ENCODE assay signal across 14 cellular contexts in the genomic region with DNA sequence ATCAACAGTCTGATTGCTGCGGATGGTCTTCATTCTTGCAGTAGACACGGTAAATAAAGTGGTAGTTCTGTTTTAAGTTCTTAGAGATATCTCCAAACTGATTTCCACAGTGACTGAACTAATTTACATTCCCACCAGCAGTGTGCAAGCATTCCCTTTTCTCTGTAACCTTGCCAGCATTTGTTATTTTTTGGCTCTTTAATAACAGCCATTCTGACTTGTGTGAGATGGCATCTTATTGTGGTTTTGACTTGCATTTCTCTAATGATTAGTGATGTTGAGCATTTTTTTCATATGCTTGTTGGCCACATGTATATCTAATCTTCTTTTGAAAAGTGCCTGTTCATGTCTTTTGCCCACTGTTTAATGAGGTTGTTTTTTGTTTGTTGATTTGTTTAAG. TPM values are rescaled to one million over a fixed set of nuclear protein-coding genes. Genes with fewer than 3 reads are reported as not detected.
A peak's percentile ranks its signal among the peaks of the same experiment; 100 is the strongest.
DNase-seq lines count a peak whose midpoint lies in the region; ATAC-seq and TF ChIP-seq lines count a peak whose summit lies in the region.
"Had no signal": no experiment of that assay in that cellular context is flagged by ENCODE, and none has a peak within 500 bp of the region (broad histone marks: within the 10 kb centered on the region; RNA-seq: fewer than 3 reads in every experiment).

No MANE protein-coding gene starts in this region.

- no peak overlapping the region for H3K27ac Mint-ChIP-seq in HFFc6
- H3K27ac Mint-ChIP-seq: CD14-positive monocyte; CD8-positive, alpha-beta T cell had no signal

- peak; percentile 26 for DNase-seq in HFFc6
- DNase-seq in cardiac fibroblast (ENCODE audit: low read depth in 2 of 2) = peak; percentile 26 to 32
- peak; percentile 40 for DNase-seq in fibroblast of the aortic adventitia (ENCODE audit: low read depth)
- no peak for DNase-seq in posterior cingulate gyrus
- DNase-seq in erythroblast (lab: John Stamatoyannopoulos, UW) = no peak
- DNase-seq in islet precursor cell = no peak
- DNase-seq: Caco-2; CD8-positive, alpha-beta T cell; DND-41 had no signal

- TF ChIP-seq POLR2A in erythroblast (IDR thresholded peaks at IDR 0.05; ENCODE audit: low read length) = no peak

- peaks cover 25% of the 10 kb centered on the region for H3K36me3 Mint-ChIP-seq in HFFc6 (ENCODE audit: low read depth)
- H3K36me3 Mint-ChIP-seq: CD14-positive monocyte; CD8-positive, alpha-beta T cell had no signal

- intact Hi-C loops in posterior cingulate gyrus (cut with DNase I) = no loop called here

- no peak for TF ChIP-seq CTCF in HFFc6 (IDR thresholded peaks at IDR 0.05)
- TF ChIP-seq CTCF in cardiac fibroblast (IDR thresholded peaks at IDR 0.05; ENCODE audit: low read depth, low read length) = no peak
- no peak for TF ChIP-seq CTCF in fibroblast of the aortic adventitia (IDR thresholded peaks at IDR 0.05; ENCODE audit: insufficient read depth, low read length)

- no peak overlapping the region for H3K4me3 Mint-ChIP-seq in HFFc6
- H3K4me3 Mint-ChIP-seq: CD14-positive monocyte; CD8-positive, alpha-beta T cell had no signal

- H3K27me3 Mint-ChIP-seq in HFFc6 (ENCODE audit: insufficient read depth) = peaks cover 18% of the 10 kb centered on the region

- H3K4me1 Mint-ChIP-seq in HFFc6 (ENCODE audit: low read depth) = peaks cover 26% of the 10 kb centered on the region

- H3K4me3 ChIP-seq in cardiac fibroblast (replicated peaks in 1 of 2; ENCODE audit: low read depth in 2 of 2, low read length in 2 of 2) = no peak overlapping the region
- H3K4me3 ChIP-seq in fibroblast of the aortic adventitia (ENCODE audit: low read depth, low read length) = no peak overlapping the region
- H3K4me3 ChIP-seq: A549, HAP-1, K562 had no signal

- no peak for ATAC-seq in GM21381 (IDR thresholded peaks at IDR 0.05; ENCODE audit: unreplicated experiment)
- ATAC-seq: A549; CD8-positive, alpha-beta T cell; K562 had no signal

- peaks cover 10% of the 10 kb centered on the region; the same call in 1 of the 2 replicates for H3K9me3 Mint-ChIP-seq in HFFc6

RNA-seq across cellular contexts. Expression of a gene that starts 30.2 kb away (rescaled TPM):
- 100 to 1,000 TPM; 111 to 241 (median 197) TPM for total RNA-seq in HFFc6 (2021; fragmentation: NEBNext Ultra II Directional; extraction: Animal tissue kit (Norgen Biotek cat#: 25700))
- total RNA-seq in fibroblast of the aortic adventitia (ENCODE audit: low replicate concordance) = 54.1 and 381 TPM in 2 replicates
- total RNA-seq: CD8-positive, alpha-beta T cell had no signal

Comparison
In these comparisons a context has a peak if more than half of its experiments do, and no peak if none do; other contexts are left out.
1. DNase-seq: peak in HFFc6 (single experiment), cardiac fibroblast (2 of 2) and fibroblast of the aortic adventitia (single experiment); none in posterior cingulate gyrus (0 of 10), erythroblast (0 of 2) and islet precursor cell (single experiment).